ENCODE assay signal across 8 cellular contexts in genomic region chr13:25286308-25286968, GRCh38. TPM values are rescaled to one million over a fixed set of nuclear protein-coding genes. Genes with fewer than 3 reads are reported as not detected.
DNase-seq lines count a peak whose midpoint lies in the region; ATAC-seq, FAIRE-seq and TF ChIP-seq lines count a peak whose summit lies in the region.

No MANE protein-coding gene starts in this region.

- H3K4me1 Mint-ChIP-seq in astrocyte (ENCODE audit: low read depth, unreplicated experiment) (peaks cover 6% of the 10 kb centered on the region), progenitor cell of endocrine pancreas (ENCODE audit: low read depth) (peaks cover 5% of the 10 kb centered on the region)

- H3K36me3 Mint-ChIP-seq in astrocyte (ENCODE audit: low read depth, unreplicated experiment) (peaks cover 1% of the 10 kb centered on the region), progenitor cell of endocrine pancreas (ENCODE audit: insufficient read depth) (peaks cover 2% of the 10 kb centered on the region)

- TSS peak; percentile 77 for BruUV-seq in Panc1 (replicated peaks; lab: Mats Ljungman, UMichigan)

- peaks cover 57% of the 10 kb centered on the region for H3K79me2 ChIP-seq in astrocyte (ENCODE audit: insufficient read depth, low read length)

- H3K27ac Mint-ChIP-seq in astrocyte (ENCODE audit: unreplicated experiment): peak overlapping the region; percentile 87
- peak overlapping the region; percentile 91 for H3K27ac Mint-ChIP-seq in progenitor cell of endocrine pancreas

- H3K4me3 ChIP-seq in Panc1 (ENCODE audit: low read depth in 2 of 2, low read length in 2 of 2) (peak overlapping the region; percentile 80 to 86), astrocyte (ENCODE audit: insufficient read depth, low read depth, low read length) (peak overlapping the region; percentile 98), right atrium auricular region (peak overlapping the region; percentile 81 to 90)

- H3K4me2 ChIP-seq in astrocyte (ENCODE audit: low read length): peak overlapping the region; percentile 96

- intact Hi-C loops in Panc1 (cut with micrococcal nuclease; ENCODE audit: unreplicated experiment): no loop called here

- no peaks in the 10 kb centered on the region for H3K27me3 ChIP-seq in Panc1 (ENCODE audit: control insufficient read depth, insufficient read depth, low read length)
- peaks cover 3% of the 10 kb centered on the region for H3K27me3 ChIP-seq in astrocyte (ENCODE audit: insufficient read depth, low read length)
- H3K27me3 ChIP-seq in right atrium auricular region: no peaks in the 10 kb centered on the region

- no peak for TF ChIP-seq CTCF in GM10266 (IDR thresholded peaks at IDR 0.05; ENCODE audit: control insufficient read depth, insufficient read depth, low read depth, missing control alignments)
- no peak for TF ChIP-seq CTCF in Panc1 (IDR thresholded peaks at IDR 0.05)
- TF ChIP-seq CTCF in astrocyte (IDR thresholded peaks at IDR 0.05; ENCODE audit: insufficient read depth, low read depth, low read length): no peak
- TF ChIP-seq CTCF in right atrium auricular region (IDR thresholded peaks at IDR 0.05): no peak
- TF ChIP-seq CTCF in progenitor cell of endocrine pancreas (IDR thresholded peaks at IDR 0.05; ENCODE audit: unreplicated experiment): no peak

- ATAC-seq in HG03095 (IDR thresholded peaks at IDR 0.05; ENCODE audit: unreplicated experiment): peak; percentile 34
- ATAC-seq in Panc1: peak; percentile 56
- no peak for ATAC-seq in HG03039 (IDR thresholded peaks at IDR 0.05; ENCODE audit: unreplicated experiment)

- H3K27ac ChIP-seq in Panc1 (ENCODE audit: low read length): peak overlapping the region; percentile 86
- peak overlapping the region; percentile 91 for H3K27ac ChIP-seq in astrocyte (ENCODE audit: low read depth, low read length)
- peak overlapping the region; percentile 83 to 89 for H3K27ac ChIP-seq in right atrium auricular region

- H3K4me3 Mint-ChIP-seq in astrocyte (ENCODE audit: unreplicated experiment): peak overlapping the region; percentile 99
- peak overlapping the region; percentile 92 for H3K4me3 Mint-ChIP-seq in progenitor cell of endocrine pancreas (ENCODE audit: low read depth)

- no peaks in the 10 kb centered on the region for H3K9me3 Mint-ChIP-seq in astrocyte (ENCODE audit: unreplicated experiment)
- no peaks in the 10 kb centered on the region for H3K9me3 Mint-ChIP-seq in progenitor cell of endocrine pancreas (ENCODE audit: low read depth)

- peaks cover 15% of the 10 kb centered on the region for H4K20me1 ChIP-seq in astrocyte (ENCODE audit: insufficient read depth, low read length)

- POLR2A ChIA-PET in Panc1 (lab: Charles Lee): interaction anchor here (0.6 kb wide), 1 partner anchor 14 kb away, joined by 3 read pairs; no protein-coding TSS in a partner anchor

- H3K4me1 ChIP-seq in Panc1 (ENCODE audit: control insufficient read depth, insufficient read depth, low read length) (no peaks in the 10 kb centered on the region; the same call in 1 of the 2 replicates), astrocyte (ENCODE audit: insufficient read depth, low read length) (no peaks in the 10 kb centered on the region), right atrium auricular region (peaks cover 0 to 18% of the 10 kb centered on the region in 2 donors)

- peak; percentile 35 for DNase-seq in A172 (ENCODE audit: low spot score)
- peak; percentile 35 for DNase-seq in GM10266 (ENCODE audit: extremely low spot score)
- DNase-seq in Panc1 (ENCODE audit: low read depth, low spot score): no peak
- peak; percentile 42 for DNase-seq in astrocyte (ENCODE audit: low read depth)
- DNase-seq in right atrium auricular region (ENCODE audit: low spot score): no peak
- DNase-seq in progenitor cell of endocrine pancreas (ENCODE audit: low spot score, unreplicated experiment): no peak

- peak; percentile 45 for FAIRE-seq in astrocyte (lab: Jason Lieb, UNC)

- H3K9me3 ChIP-seq in Panc1 (ENCODE audit: control insufficient read depth, insufficient read depth, low read depth, low read length): no peaks in the 10 kb centered on the region
- no peaks in the 10 kb centered on the region for H3K9me3 ChIP-seq in astrocyte (ENCODE audit: insufficient read depth, low read depth, low read length)
- no peaks in the 10 kb centered on the region for H3K9me3 ChIP-seq in right atrium auricular region

- H3K27me3 Mint-ChIP-seq in astrocyte (ENCODE audit: low read depth, unreplicated experiment) (no peaks in the 10 kb centered on the region), progenitor cell of endocrine pancreas (peaks cover 21% of the 10 kb centered on the region)

- peaks cover 4% of the 10 kb centered on the region; the same call in 1 of the 2 replicates for H3K36me3 ChIP-seq in Panc1 (ENCODE audit: control insufficient read depth, insufficient read depth, low read length)
- H3K36me3 ChIP-seq in astrocyte (ENCODE audit: insufficient read depth, low read length): no peaks in the 10 kb centered on the region
- H3K36me3 ChIP-seq in right atrium auricular region: no peaks in the 10 kb centered on the region

- H2AFZ ChIP-seq in astrocyte (ENCODE audit: low read depth, low read length): peak overlapping the region; percentile 98

- CTCF ChIA-PET in Panc1 (lab: Charles Lee): no interaction called here

- peak overlapping the region; percentile 98 for H3K9ac ChIP-seq in astrocyte (ENCODE audit: low read length)

- in situ Hi-C loops in Panc1 (cut with HindIII; ENCODE audit: low pct_unique_long_range_greater_than_20kb, low sequenced_read_pairs): no loop called here

RNA-seq across cellular contexts. Expression of gene MTMR6, which starts 0.8 kb away (rescaled TPM):
- total RNA-seq in A172 (2014; rRNA removed; shearing (Covaris generic)): 31.6 and 31.7 TPM in 2 replicates
- total RNA-seq in Panc1 (2021; ENCODE audit: unreplicated experiment): 9.7 TPM
- polyA plus RNA-seq in Panc1 (2012; ENCODE audit: insufficient read length): 4.0 TPM
- total RNA-seq in astrocyte: 18.5 and 19.3 TPM in 2 replicates
- 10 to 100 TPM; 14.8 to 21.2 TPM for total RNA-seq in right atrium auricular region
- 9.3 and 9.6 TPM in 2 replicates for total RNA-seq in progenitor cell of endocrine pancreas

RNA-seq across cellular contexts. Expression of gene NUP58, which starts 15.0 kb away (rescaled TPM):
- total RNA-seq in A172 (2014; rRNA removed; shearing (Covaris generic)): 94.9 and 102 TPM in 2 replicates
- total RNA-seq in Panc1 (2021; ENCODE audit: unreplicated experiment) (40.0 TPM), astrocyte (50.2 and 53.2 TPM in 2 replicates), right atrium auricular region (10 to 100 TPM; 24.7 to 27.9 TPM), progenitor cell of endocrine pancreas (56.5 and 61.5 TPM in 2 replicates)
- polyA plus RNA-seq in Panc1 (2012; ENCODE audit: insufficient read length): 13.9 TPM

Comparison
In these comparisons a context has a peak if more than half of its experiments do, and no peak if none do; other contexts are left out.
1. DNase-seq: peak in A172 (single experiment), GM10266 (single experiment) and astrocyte (single experiment); none in Panc1 (single experiment), right atrium auricular region (single experiment) and progenitor cell of endocrine pancreas (single experiment).
2. Peak in every context shown above with its lines, with median percentiles within 50 percentile points of each other: H3K27ac ChIP-seq and H3K4me3 ChIP-seq.